23 cellular contexts compared by ENCODE assay signal in the genomic region with DNA sequence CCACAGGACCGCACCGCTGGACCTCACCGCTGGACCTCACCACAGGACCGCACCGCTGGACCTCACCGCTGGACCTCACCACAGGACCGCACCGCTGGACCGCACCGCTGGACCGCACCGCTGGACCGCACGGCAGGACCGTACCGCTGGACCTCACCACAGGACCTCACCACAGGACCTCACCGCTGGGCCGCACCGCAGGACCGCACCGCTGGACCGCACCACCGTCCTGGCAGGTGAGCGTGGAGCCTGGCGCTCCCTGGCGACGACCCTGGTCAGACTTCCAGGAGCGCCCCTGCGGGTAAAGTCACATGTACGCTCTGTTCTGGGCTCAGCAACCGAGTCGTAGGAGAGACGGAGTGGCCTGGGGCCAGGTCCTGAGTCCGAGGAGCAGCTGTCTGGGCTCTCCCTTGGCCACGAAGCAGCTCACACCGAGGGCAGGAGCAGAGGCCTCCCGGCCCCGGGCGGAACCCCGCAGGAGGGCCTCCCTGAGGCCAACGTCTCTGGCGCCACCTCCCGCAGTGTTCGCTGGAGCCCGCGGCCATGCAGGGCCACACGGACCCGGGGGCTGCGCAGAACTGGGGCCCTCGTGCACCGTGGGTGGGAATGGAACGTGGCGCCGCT. TPM values are rescaled to one million over a fixed set of nuclear protein-coding genes. Genes with fewer than 3 reads are reported as not detected.
A peak's percentile ranks its signal among the peaks of the same experiment; 100 is the strongest.
DNase-seq lines count a peak whose midpoint lies in the region; ATAC-seq, FAIRE-seq and TF ChIP-seq lines count a peak whose summit lies in the region.
"Had no signal": no experiment of that assay in that cellular context is flagged by ENCODE, and none has a peak within 500 bp of the region (broad histone marks: within the 10 kb centered on the region; RNA-seq: fewer than 3 reads in every experiment).

No MANE protein-coding gene starts in this region.

- no peak overlapping the region for H2BK15ac ChIP-seq in H1 (ENCODE audit: low read length)

- H3K4ac ChIP-seq in H1 (replicated peaks; ENCODE audit: insufficient read length, low read depth, low read length): no peak overlapping the region

- H2BK5ac ChIP-seq in H1 (ENCODE audit: low read depth, low read length): no peak overlapping the region

- in situ Hi-C loops in HepG2 (cut with HindIII; ENCODE audit: extremely low pct_ligation_motif_present, low pct_unique_long_range_greater_than_20kb): loop anchor here (10.0 kb wide), 1 partner anchor 246 kb away; no protein-coding TSS in a partner anchor

- no peak overlapping the region for H2BK20ac ChIP-seq in H1 (ENCODE audit: low read length)

- CTCF ChIA-PET in HepG2 (lab: Yijun Ruan, JAX; ENCODE audit: low intra/inter-chr PET ratio, low total read pairs) (no interaction called here), H1 (lab: Charles Lee; ENCODE audit: partially characterized antibody) (interaction anchor here (0.6 to 1.7 kb wide), 2 partner anchors 17 to 481 kb away, joined by 3 read pairs; no protein-coding TSS in a partner anchor)

- H3K4me3 ChIP-seq in right lobe of liver (no peak overlapping the region), HepG2 (replicated peaks in 1 of 3; ENCODE audit: insufficient read depth in 1 of 3, low read depth in 2 of 3, low read length in 3 of 3) (no peak overlapping the region), H1 (ENCODE audit: extremely low read depth in 1 of 4, insufficient read depth in 2 of 4, low read depth in 3 of 4, low read length in 4 of 4) (no peak overlapping the region)
- H3K4me3 ChIP-seq: BLaER1 treated with 17β-estradiol and CSF1 and Interleukin-3, amounts not matched to agents 10 nM and 100 nM; SJCRH30 had no signal

- H3K14ac ChIP-seq in H1 (ENCODE audit: insufficient read length): no peak overlapping the region

- H2BK120ac ChIP-seq in H1 (replicated peaks; ENCODE audit: low read depth, low read length): no peak overlapping the region

- peaks cover 18% of the 10 kb centered on the region for H3K27me3 Mint-ChIP-seq in osteocyte (ENCODE audit: unreplicated experiment)

- H2AK5ac ChIP-seq in H1 (ENCODE audit: low read depth, low read length): no peak overlapping the region

- H4K5ac ChIP-seq in H1 (ENCODE audit: insufficient read length, low read depth, low read length): no peak overlapping the region

- H2BK12ac ChIP-seq in H1 (ENCODE audit: low read depth, low read length): no peak overlapping the region

- TF ChIP-seq CTCF in right lobe of liver (IDR thresholded peaks at IDR 0.05) (no peak), HepG2 (CRISPR knock-in tag; IDR thresholded peaks at IDR 0.05) (no peak), H1 (IDR thresholded peaks at IDR 0.05; ENCODE audit: control extremely low read depth in 1 of 3, insufficient read depth in 1 of 3, low read depth in 1 of 3, low read length in 3 of 3) (no peak), osteocyte (IDR thresholded peaks at IDR 0.05) (no peak)

- H3K27me3 ChIP-seq in right lobe of liver (no peaks in the 10 kb centered on the region), HepG2 (ENCODE audit: control insufficient read depth in 1 of 2, insufficient read depth in 2 of 2, low read length in 2 of 2) (peaks cover 5 to 61% of the 10 kb centered on the region in 2 experiments), H1 (replicated peaks in 1 of 4; ENCODE audit: control insufficient read depth in 3 of 4, extremely low read depth in 1 of 4, insufficient read depth in 3 of 4, low read length in 3 of 4) (no peaks in the 10 kb centered on the region; a peak in 1 of 7 replicates)
- H3K27me3 ChIP-seq: SJCRH30 had no signal

- H3K79me2 ChIP-seq in HepG2 (ENCODE audit: insufficient read depth, low read length): no peaks in the 10 kb centered on the region
- no peaks in the 10 kb centered on the region for H3K79me2 ChIP-seq in H1 (ENCODE audit: control insufficient read depth in 1 of 2, insufficient read depth in 2 of 2, low read length in 2 of 2)

- 96% methylated on average over 12 of the region's 54 CpGs for WGBS in right lobe of liver (ENCODE audit: insufficient coverage, low coverage, low lambda C conversion rate, missing lambda C conversion rate)
- WGBS in HepG2 (ENCODE audit: low lambda C conversion rate): 45% methylated on average over 11 of the region's 54 CpGs
- WGBS in H1 (ENCODE audit: extremely low coverage in 1 of 2, insufficient coverage in 1 of 2, insufficient read length in 1 of 2, insufficient replicate concordance in 2 of 2, low coverage in 1 of 2, low lambda C conversion rate in 2 of 2, missing lambda C conversion rate in 1 of 2), 2 experiments: 92% methylated on average over 46 of the region's 54 CpGs; no CpG with 5 or more reads in 1 of the 2 experiments

- BruUV-seq in HepG2 (replicated peaks; lab: Mats Ljungman, UMichigan): no TSS peak

- no peak for TF ChIP-seq EP300 in HepG2 (IDR thresholded peaks at IDR 0.05; ENCODE audit: low read depth in 2 of 2, low read length in 2 of 2)
- no peak for TF ChIP-seq EP300 in HepG2 (CRISPR knock-in tag; IDR thresholded peaks at IDR 0.05; ENCODE audit: borderline replicate concordance)
- TF ChIP-seq EP300 in H1 (IDR thresholded peaks at IDR 0.05; ENCODE audit: borderline replicate concordance in 1 of 2, low read depth in 2 of 2, low read length in 2 of 2): no peak

- H3K4me2 ChIP-seq in HepG2 (ENCODE audit: low read depth, low read length) (no peak overlapping the region), H1 (ENCODE audit: insufficient read depth in 1 of 2, low read depth in 2 of 2, low read length in 2 of 2) (no peak overlapping the region)
- H3K4me2 ChIP-seq: BLaER1 treated with 17β-estradiol and CSF1 and Interleukin-3, amounts not matched to agents 10 nM and 100 nM had no signal

- no peaks in the 10 kb centered on the region for H3K36me3 Mint-ChIP-seq in osteocyte (ENCODE audit: unreplicated experiment)
- H3K36me3 Mint-ChIP-seq: CD4-positive, alpha-beta memory T cell had no signal

- TF ChIP-seq RAD21 in HepG2 (CRISPR knock-in tag; IDR thresholded peaks at IDR 0.05): no peak
- no peak for TF ChIP-seq RAD21 in H1 (IDR thresholded peaks at IDR 0.05 in 1 of 2, conservative IDR thresholded peaks at IDR 0.05 in 1 of 2; ENCODE audit: low read depth in 2 of 2, low read length in 2 of 2)

- intact Hi-C loops in right lobe of liver (cut with DNase I): loop anchor here in 1 of 2 donors (10.0 kb wide), 1 partner anchor 246 kb away; no protein-coding TSS in a partner anchor
- intact Hi-C loops in HepG2 (cut with micrococcal nuclease; ENCODE audit: unreplicated experiment): no loop called here
- intact Hi-C loops in posterior vena cava (cut with DNase I): no loop called here

- H3K9ac ChIP-seq in HepG2 (ENCODE audit: insufficient read depth, low read depth, low read length) (no peak overlapping the region), H1 (replicated peaks in 1 of 4; ENCODE audit: extremely low read depth in 1 of 4, low read depth in 3 of 4, low read length in 3 of 4) (no peak overlapping the region)
- H3K9ac ChIP-seq: BLaER1 treated with 17β-estradiol and CSF1 and Interleukin-3, amounts not matched to agents 10 nM and 100 nM had no signal

- H3K27ac Mint-ChIP-seq in osteocyte (ENCODE audit: unreplicated experiment): no peak overlapping the region
- H3K27ac Mint-ChIP-seq: CD4-positive, alpha-beta memory T cell had no signal

- no peak for FAIRE-seq in HepG2 (lab: Jason Lieb, UNC)
- FAIRE-seq in H1 (lab: Jason Lieb, UNC): no peak
- FAIRE-seq: RCC 7860 had no signal

- DNase-seq in right lobe of liver: peak in 2 of 3 donors; percentile 15 to 48
- no peak for DNase-seq in HepG2 (ENCODE audit: low spot score)
- no peak for DNase-seq in H1 (ENCODE audit: low read depth in 1 of 2, low spot score in 2 of 2)
- peak; percentile 59 for DNase-seq in posterior vena cava (ENCODE audit: low spot score)
- no peak for DNase-seq in osteocyte (ENCODE audit: extremely low spot score, unreplicated experiment)
- DNase-seq: CD4-positive, alpha-beta memory T cell; COR-L47; DMS53; Karpas-422; NCI-H1092; NCI-H1436; NCI-H187 treated with DMSO at 0.1 percent for 48 hours; NCI-H2107; NCI-H446; NCI-H524 treated with DMSO at 0.1 percent for 48 hours; NCI-H774; SJCRH30 had no signal

- 0 out of 2 replicates have a peak overlapping the region, but pooled peaks have one; percentile 51 for H4K8ac ChIP-seq in H1 (ENCODE audit: extremely low read depth, insufficient read depth, low read length)

- no peak overlapping the region for H3K4me3 Mint-ChIP-seq in osteocyte (ENCODE audit: unreplicated experiment)
- H3K4me3 Mint-ChIP-seq: CD4-positive, alpha-beta memory T cell had no signal

- H4K20me1 ChIP-seq in HepG2 (ENCODE audit: insufficient read depth, low read length): no peaks in the 10 kb centered on the region
- H4K20me1 ChIP-seq in H1 (replicated peaks in 1 of 2; ENCODE audit: control insufficient read depth in 1 of 2, insufficient read depth in 2 of 2, low read length in 2 of 2): no peaks in the 10 kb centered on the region
- H4K20me1 ChIP-seq: BLaER1 treated with 17β-estradiol and CSF1 and Interleukin-3, amounts not matched to agents 10 nM and 100 nM had no signal

- H3K23me2 ChIP-seq in H1 (ENCODE audit: low read depth, low read length): no peaks in the 10 kb centered on the region

- peaks cover 4% of the 10 kb centered on the region for H3K4me1 Mint-ChIP-seq in osteocyte (ENCODE audit: unreplicated experiment)

- no peaks in the 10 kb centered on the region for H3K79me1 ChIP-seq in H1 (ENCODE audit: low read depth, low read length)

- H4K91ac ChIP-seq in H1 (replicated peaks; ENCODE audit: insufficient read length, low read length): no peak overlapping the region

- H3K36me3 ChIP-seq in right lobe of liver: no peaks in the 10 kb centered on the region
- no peaks in the 10 kb centered on the region for H3K36me3 ChIP-seq in HepG2 (replicated peaks in 1 of 2; ENCODE audit: control insufficient read depth in 1 of 2, insufficient read depth in 2 of 2, low read length in 2 of 2)
- no peaks in the 10 kb centered on the region for H3K36me3 ChIP-seq in H1 (ENCODE audit: control insufficient read depth in 2 of 4, insufficient read depth in 4 of 4, low read length in 3 of 4)
- H3K36me3 ChIP-seq: BLaER1 treated with 17β-estradiol and CSF1 and Interleukin-3, amounts not matched to agents 10 nM and 100 nM; SJCRH30 had no signal

- no peak overlapping the region for H3K18ac ChIP-seq in H1 (ENCODE audit: extremely low read depth, low read length)

- H3K4me1 ChIP-seq in right lobe of liver (no peaks in the 10 kb centered on the region), HepG2 (ENCODE audit: insufficient read depth, low read length) (no peaks in the 10 kb centered on the region), H1 (replicated peaks in 1 of 4; ENCODE audit: control insufficient read depth in 3 of 4, insufficient read depth in 4 of 4, low read length in 3 of 4) (no peaks in the 10 kb centered on the region; a peak in 1 of 7 replicates)
- H3K4me1 ChIP-seq: SJCRH30 had no signal

- H2AFZ ChIP-seq in HepG2 (ENCODE audit: low read length): no peak overlapping the region
- no peak overlapping the region for H2AFZ ChIP-seq in H1 (ENCODE audit: low read length)

- TF ChIP-seq POLR2A in right lobe of liver (IDR thresholded peaks at IDR 0.05) (no peak), HepG2 (IDR thresholded peaks at IDR 0.05; ENCODE audit: insufficient read depth in 1 of 2, low read depth in 2 of 2, low read length in 2 of 2) (no peak), H1 (IDR thresholded peaks at IDR 0.05; ENCODE audit: control extremely low read depth in 1 of 2, low read depth in 2 of 2, low read length in 2 of 2) (no peak)

- H3K56ac ChIP-seq in H1 (replicated peaks; ENCODE audit: insufficient read length, low read depth, low read length): no peak overlapping the region

- ATAC-seq in right lobe of liver (no peak), HepG2 (no peak; the same call in 2 of the 3 replicates), GM21390 (IDR thresholded peaks at IDR 0.05; ENCODE audit: unreplicated experiment) (no peak), HG03442 (IDR thresholded peaks at IDR 0.05; ENCODE audit: unreplicated experiment) (no peak)
- ATAC-seq: SK-N-SH treated with all-trans-retinoic acid at 6 μM for 48 hours had no signal

- H3K23ac ChIP-seq in H1 (ENCODE audit: insufficient read length): no peak overlapping the region

- H3K9me3 Mint-ChIP-seq in osteocyte (ENCODE audit: unreplicated experiment): no peaks in the 10 kb centered on the region

- H3K9me3 ChIP-seq in right lobe of liver: no peaks in the 10 kb centered on the region
- H3K9me3 ChIP-seq in HepG2 (ENCODE audit: low read length): no peaks in the 10 kb centered on the region
- H3K9me3 ChIP-seq in H1 (ENCODE audit: insufficient read depth in 2 of 2, low read depth in 1 of 2, low read length in 1 of 2): no peaks in the 10 kb centered on the region
- H3K9me3 ChIP-seq: SJCRH30 had no signal

- POLR2A ChIA-PET in HepG2 (lab: Yijun Ruan, JAX): no interaction called here
- POLR2A ChIA-PET in H1 (lab: Charles Lee; ENCODE audit: partially characterized antibody): interaction anchor here (1.6 kb wide), 1 partner anchor 33 kb away, joined by 3 read pairs; no protein-coding TSS in a partner anchor

- no peak overlapping the region for H3K27ac ChIP-seq in right lobe of liver
- no peak overlapping the region for H3K27ac ChIP-seq in HepG2 (ENCODE audit: extremely low read length, insufficient read depth, low read length)
- H3K27ac ChIP-seq in H1 (ENCODE audit: low read depth, low read length): no peak overlapping the region
- H3K27ac ChIP-seq: BLaER1 treated with 17β-estradiol and CSF1 and Interleukin-3, amounts not matched to agents 10 nM and 100 nM; HL-60; SJCRH30 had no signal

RNA-seq across cellular contexts. Expression of a gene that starts 30.5 kb away (rescaled TPM):
- 10 to 100 TPM; 30.7 to 40.0 (median 35.5) TPM for total RNA-seq in right lobe of liver
- 113 and 135 TPM in 2 replicates for total RNA-seq in HepG2 (2016; rRNA removed; fragmentation: Illumina TruSeq; extraction: Trizol)
- total RNA-seq in HepG2 (2016; cell fraction: cytosol; rRNA removed; fragmentation: Illumina TruSeq; extraction: Trizol; ENCODE audit: low read depth): 108 and 113 TPM in 2 replicates
- total RNA-seq in HepG2 (2016; cell fraction: insoluble cytoplasmic fraction; rRNA removed; fragmentation: Illumina TruSeq; extraction: Trizol): 108 and 154 TPM in 2 replicates
- 76.0 and 81.1 TPM in 2 replicates for total RNA-seq in HepG2 (2016; cell fraction: membrane; rRNA removed; fragmentation: Illumina TruSeq; extraction: Trizol)
- 37.1 and 47.0 TPM in 2 replicates for total RNA-seq in HepG2 (2016; cell fraction: nucleus; rRNA removed; fragmentation: Illumina TruSeq; extraction: Trizol)
- polyA plus RNA-seq in HepG2 (2011; rRNA removed): 70.5 and 71.3 TPM in 2 replicates
- 65.9 and 74.3 TPM in 2 replicates for polyA plus RNA-seq in HepG2 (2011; cell fraction: cytosol; rRNA removed)
- 25.2 and 29.0 TPM in 2 replicates for polyA plus RNA-seq in HepG2 (2011; cell fraction: nucleus; rRNA removed)
- 59.1 and 65.6 TPM in 2 replicates for polyA plus RNA-seq in HepG2 (2012)
- 88.2 and 98.8 TPM in 2 replicates for polyA plus RNA-seq in HepG2 (2016; cell fraction: cytosol; fragmentation: Illumina TruSeq; extraction: Trizol; ENCODE audit: low read depth)
- 150 and 160 TPM in 2 replicates for polyA plus RNA-seq in HepG2 (2016; cell fraction: insoluble cytoplasmic fraction; fragmentation: Illumina TruSeq; extraction: Trizol; ENCODE audit: low read depth)
- polyA plus RNA-seq in HepG2 (2016; cell fraction: membrane; fragmentation: Illumina TruSeq; extraction: Trizol; ENCODE audit: low read depth): 60.1 and 66.8 TPM in 2 replicates
- 65.9 and 77.9 TPM in 2 replicates for polyA plus RNA-seq in HepG2 (2016; cell fraction: nucleus; fragmentation: Illumina TruSeq; extraction: Trizol; ENCODE audit: insufficient read depth, low read depth)
- polyA minus RNA-seq in HepG2 (2011; rRNA and poly(A)+ RNA removed; ENCODE audit: low replicate concordance): 30.3 and 163 TPM in 2 replicates
- polyA minus RNA-seq in HepG2 (2011; cell fraction: cytosol; rRNA and poly(A)+ RNA removed): 21.5 and 22.2 TPM in 2 replicates
- 21.4 and 25.5 TPM in 2 replicates for polyA minus RNA-seq in HepG2 (2011; cell fraction: nucleus; rRNA and poly(A)+ RNA removed)
- 56.3 and 66.3 TPM in 2 replicates for total RNA-seq in H1 (2021; fragmentation: NEBNext Ultra II Directional; extraction: Animal tissue kit (Norgen Biotek cat#: 25700))
- 81.5 and 85.5 TPM in 2 replicates for polyA plus RNA-seq in H1 (2011; rRNA removed)
- 67.1 TPM for polyA plus RNA-seq in H1 (2011; cell fraction: cytosol; rRNA removed)
- 71.6 TPM for polyA plus RNA-seq in H1 (2011; cell fraction: nucleus; rRNA removed)
- 75.9 to 89.0 TPM (median 80.9 TPM) in 4 replicates for polyA plus RNA-seq in H1 (2012, experiment 1 of 2)
- 102 TPM for polyA plus RNA-seq in H1 (2012, experiment 2 of 2)
- 87.9 TPM for polyA plus RNA-seq in H1 (2013, experiment 1 of 2)
- 91.7 TPM for polyA plus RNA-seq in H1 (2013, experiment 2 of 2)
- 31.6 and 38.0 TPM in 2 replicates for polyA minus RNA-seq in H1 (2011; rRNA and poly(A)+ RNA removed)
- polyA minus RNA-seq in H1 (2011; cell fraction: cytosol; rRNA and poly(A)+ RNA removed): 32.5 TPM
- polyA minus RNA-seq in H1 (2011; cell fraction: nucleus; rRNA and poly(A)+ RNA removed): 22.6 TPM
- 10 to 100 TPM; 29.4 to 32.4 TPM for total RNA-seq in posterior vena cava
- total RNA-seq in osteocyte: 44.0 and 51.9 TPM in 2 replicates

RNA-seq across cellular contexts. Expression of a gene that starts 32.1 kb away (rescaled TPM):
- total RNA-seq in right lobe of liver (10 to 100 TPM; 16.5 to 57.5 (median 23.7) TPM), HepG2 (2016; rRNA removed; fragmentation: Illumina TruSeq; extraction: Trizol) (50.4 and 63.7 TPM in 2 replicates), posterior vena cava (10 to 100 TPM; 25.4 to 25.8 TPM), osteocyte (31.7 and 35.1 TPM in 2 replicates)
- 15.2 and 15.4 TPM in 2 replicates for total RNA-seq in HepG2 (2016; cell fraction: cytosol; rRNA removed; fragmentation: Illumina TruSeq; extraction: Trizol; ENCODE audit: low read depth)
- total RNA-seq in HepG2 (2016; cell fraction: insoluble cytoplasmic fraction; rRNA removed; fragmentation: Illumina TruSeq; extraction: Trizol): 53.0 and 63.5 TPM in 2 replicates
- total RNA-seq in HepG2 (2016; cell fraction: membrane; rRNA removed; fragmentation: Illumina TruSeq; extraction: Trizol): 25.8 and 27.4 TPM in 2 replicates
- total RNA-seq in HepG2 (2016; cell fraction: nucleus; rRNA removed; fragmentation: Illumina TruSeq; extraction: Trizol): 17.5 and 20.2 TPM in 2 replicates
- polyA plus RNA-seq in HepG2 (2011; rRNA removed) (22.2 and 23.7 TPM in 2 replicates), H1 (2011; rRNA removed) (191 and 302 TPM in 2 replicates)
- 72.6 and 97.8 TPM in 2 replicates for polyA plus RNA-seq in HepG2 (2011; cell fraction: cytosol; rRNA removed)
- polyA plus RNA-seq in HepG2 (2011; cell fraction: nucleus; rRNA removed): 21.7 and 33.4 TPM in 2 replicates
- 46.4 and 50.3 TPM in 2 replicates for polyA plus RNA-seq in HepG2 (2012)
- polyA plus RNA-seq in HepG2 (2016; cell fraction: cytosol; fragmentation: Illumina TruSeq; extraction: Trizol; ENCODE audit: low read depth): 27.6 and 35.6 TPM in 2 replicates
- 110 and 131 TPM in 2 replicates for polyA plus RNA-seq in HepG2 (2016; cell fraction: insoluble cytoplasmic fraction; fragmentation: Illumina TruSeq; extraction: Trizol; ENCODE audit: low read depth)
- 36.7 and 40.8 TPM in 2 replicates for polyA plus RNA-seq in HepG2 (2016; cell fraction: membrane; fragmentation: Illumina TruSeq; extraction: Trizol; ENCODE audit: low read depth)
- 54.4 and 56.6 TPM in 2 replicates for polyA plus RNA-seq in HepG2 (2016; cell fraction: nucleus; fragmentation: Illumina TruSeq; extraction: Trizol; ENCODE audit: insufficient read depth, low read depth)
- 9.7 and 41.7 TPM in 2 replicates for polyA minus RNA-seq in HepG2 (2011; rRNA and poly(A)+ RNA removed; ENCODE audit: low replicate concordance)
- 11.4 and 22.6 TPM in 2 replicates for polyA minus RNA-seq in HepG2 (2011; cell fraction: cytosol; rRNA and poly(A)+ RNA removed)
- polyA minus RNA-seq in HepG2 (2011; cell fraction: nucleus; rRNA and poly(A)+ RNA removed): 8.5 and 11.5 TPM in 2 replicates
- total RNA-seq in H1 (2021; fragmentation: NEBNext Ultra II Directional; extraction: Animal tissue kit (Norgen Biotek cat#: 25700)): 72.7 and 77.1 TPM in 2 replicates
- polyA plus RNA-seq in H1 (2011; cell fraction: cytosol; rRNA removed): 224 TPM
- polyA plus RNA-seq in H1 (2011; cell fraction: nucleus; rRNA removed): 78.2 TPM
- 190 to 231 TPM (median 207 TPM) in 4 replicates for polyA plus RNA-seq in H1 (2012, experiment 1 of 2)
- polyA plus RNA-seq in H1 (2012, experiment 2 of 2): 78.3 TPM
- 141 TPM for polyA plus RNA-seq in H1 (2013, experiment 1 of 2)
- polyA plus RNA-seq in H1 (2013, experiment 2 of 2): 146 TPM
- polyA minus RNA-seq in H1 (2011; rRNA and poly(A)+ RNA removed): 9.3 and 11.6 TPM in 2 replicates
- 55.8 TPM for polyA minus RNA-seq in H1 (2011; cell fraction: cytosol; rRNA and poly(A)+ RNA removed)
- polyA minus RNA-seq in H1 (2011; cell fraction: nucleus; rRNA and poly(A)+ RNA removed): 31.5 TPM

Comparison
In these comparisons a context has a peak if more than half of its experiments do, and no peak if none do; other contexts are left out.
1. DNase-seq: peak in right lobe of liver (2 of 3) and posterior vena cava (single experiment); none in HepG2 (single experiment), H1 (0 of 2) and osteocyte (single experiment).